ENCODE assay signal across 7 cellular contexts in the genomic region with DNA sequence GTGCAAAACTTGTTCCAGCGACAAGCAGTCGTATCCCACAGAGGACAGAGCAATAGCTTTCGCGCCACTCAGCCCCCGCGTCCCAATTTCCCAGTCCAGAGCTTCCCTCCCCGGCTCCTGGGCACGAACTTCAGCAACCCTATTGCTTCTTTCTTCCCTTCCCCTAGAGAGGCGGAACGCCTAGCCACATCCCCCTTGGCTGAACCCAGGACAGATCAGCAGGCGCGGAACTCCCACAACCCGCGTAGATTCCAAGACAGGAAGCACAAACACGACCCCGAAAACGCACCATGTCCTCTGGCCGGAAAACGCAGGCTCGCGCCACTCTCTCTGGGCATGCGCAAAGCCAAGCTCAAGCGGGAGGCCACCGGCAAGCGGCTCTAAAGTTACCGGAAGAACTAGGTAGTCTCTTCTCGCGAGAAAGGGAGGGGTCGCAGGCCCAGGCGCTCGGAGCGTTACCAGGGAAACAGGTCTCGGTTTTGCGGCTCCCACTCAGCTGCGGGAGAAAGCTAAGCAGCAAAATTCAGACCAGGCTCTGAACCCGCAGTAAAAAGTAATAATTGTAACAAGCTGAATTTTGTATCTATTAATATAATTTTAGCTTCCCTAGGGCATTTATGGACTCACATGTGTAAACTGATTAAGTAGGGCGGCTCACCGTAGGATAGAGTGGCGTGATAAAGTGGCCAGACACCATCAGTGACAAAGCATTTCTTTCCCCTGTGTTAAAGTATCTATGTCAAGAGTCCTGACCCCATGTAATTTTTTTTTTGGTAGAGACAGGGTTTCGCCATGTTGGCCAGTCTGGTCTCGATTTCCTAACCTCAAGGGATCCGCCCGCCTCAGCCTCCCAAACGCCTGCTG. TPM values are rescaled to one million over a fixed set of nuclear protein-coding genes. Genes with fewer than 3 reads are reported as not detected.
DNase-seq lines count a peak whose midpoint lies in the region; ATAC-seq and TF ChIP-seq lines count a peak whose summit lies in the region.

Gene TMEM209 (minus strand): TSS at position 323 of the 864 bp plus-strand sequence. CDS start 31 bp downstream, at position 292.

- peak within 1 kb of the TSS; percentile 52 for H3K4me3 ChIP-seq in hepatocyte

- H3K9me2 ChIP-seq in hepatocyte (replicated peaks; ENCODE audit: insufficient read depth), result no peaks in the 10 kb centered on the region

- TF ChIP-seq CTCF in hepatocyte (IDR thresholded peaks at IDR 0.05; ENCODE audit: poor library complexity), result no peak

- H3K9me3 ChIP-seq in hepatocyte (ENCODE audit: low read depth), result no peaks in the 10 kb centered on the region

- H3K27ac ChIP-seq in hepatocyte, result peak within 1 kb of the TSS; percentile 97

- 16% methylated on average over 44 of the region's 44 CpGs for WGBS in hepatocyte (ENCODE audit: low lambda C conversion rate, missing lambda C conversion rate)

- ATAC-seq in GM18508 (IDR thresholded peaks at IDR 0.05; ENCODE audit: insufficient read depth, unreplicated experiment) (peak; percentile 80), HG03025 (IDR thresholded peaks at IDR 0.05; ENCODE audit: low FRiP score, unreplicated experiment) (peak; percentile 86)

- H3K27me3 ChIP-seq in hepatocyte, result no peaks in the 10 kb centered on the region

- H3K79me2 ChIP-seq in hepatocyte, result peaks cover 10% of the 10 kb centered on the region

- peak within 1 kb of the TSS; percentile 82 for H3K4me2 ChIP-seq in hepatocyte

- no peaks in the 10 kb centered on the region for H3K36me3 ChIP-seq in hepatocyte (replicated peaks; ENCODE audit: insufficient read depth, low read depth)

- peak within 1 kb of the TSS; percentile 88 for H2AFZ ChIP-seq in hepatocyte

- DNase-seq in NCI-H2081 (lab: John Stamatoyannopoulos, UW), result peak; percentile 99 to 100
- DNase-seq in T1000 (lab: John Stamatoyannopoulos, UW), result peak; percentile 80
- peak; percentile 98 for DNase-seq in astrocyte of the hippocampus (ENCODE audit: low read depth, low spot score)
- peak; percentile 99 for DNase-seq in hepatocyte (ENCODE audit: low spot score)
- DNase-seq in renal cortical epithelial cell (ENCODE audit: low read depth), result peak; percentile 94

- no peaks in the 10 kb centered on the region for H4K20me1 ChIP-seq in hepatocyte (ENCODE audit: insufficient read depth, poor library complexity, severe bottlenecking)

- H3K4me1 ChIP-seq in hepatocyte (ENCODE audit: insufficient read depth), result peaks cover 12% of the 10 kb centered on the region

RNA-seq across cellular contexts. Expression of gene TMEM209, which starts in this region (rescaled TPM):
- total RNA-seq in hepatocyte (13.6 and 14.2 TPM in 2 replicates), renal cortical epithelial cell (8.0 and 11.4 TPM in 2 replicates)
- polyA plus RNA-seq in hepatocyte, result 14.1 and 16.1 TPM in 2 replicates

Comparison
In these comparisons a context has a peak if more than half of its experiments do, and no peak if none do; other contexts are left out.
1. Peak in every context shown above with its lines: DNase-seq, ATAC-seq, H3K4me3 ChIP-seq and H3K27ac ChIP-seq.